In the genomic region with DNA sequence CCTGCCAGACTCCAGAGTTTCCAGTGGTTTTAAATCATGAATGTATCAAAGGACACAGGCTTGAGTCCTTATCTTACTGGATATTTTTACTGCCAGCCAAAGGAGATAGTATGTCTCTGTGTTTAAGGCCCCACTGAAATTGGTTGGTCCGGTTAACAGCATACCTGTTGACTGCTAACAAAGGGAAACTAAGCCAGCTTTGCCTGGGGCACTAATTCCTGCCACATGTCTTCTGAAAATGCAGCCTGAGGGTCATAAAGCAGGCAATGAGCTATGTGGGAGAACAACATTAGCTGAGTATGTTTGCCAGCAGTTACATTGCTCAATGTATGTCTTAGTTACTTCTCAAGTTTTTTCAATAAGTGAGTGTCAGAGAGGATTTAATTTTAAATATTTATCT, we compare ENCODE assay signal across 26 cellular contexts.
"Had no signal": no experiment of that assay in that cellular context is flagged by ENCODE, and none has a peak within 500 bp of the region (broad histone marks: within the 10 kb centered on the region; RNA-seq: fewer than 3 reads in every experiment).

No MANE protein-coding gene starts in this region.

- H3K27me3 ChIP-seq: ascending aorta, esophagus squamous epithelium, gastrocnemius medialis, neural progenitor cell, sigmoid colon, stomach, thyroid gland had no signal

- H3K36me3 ChIP-seq: ascending aorta, esophagus squamous epithelium, gastrocnemius medialis, neural progenitor cell, sigmoid colon, stomach, thyroid gland had no signal

- H3K4me1 ChIP-seq: ascending aorta, esophagus squamous epithelium, gastrocnemius medialis, neural progenitor cell, parathyroid adenoma, psoas muscle, sigmoid colon, thyroid gland had no signal

- H3K27ac ChIP-seq: ascending aorta, esophagus squamous epithelium, gastrocnemius medialis, neural progenitor cell, parathyroid adenoma, psoas muscle, sigmoid colon, stomach, thyroid gland had no signal

- DNase-seq: activated CD4-positive, alpha-beta T cell treated with anti-CD3 and anti-CD28 coated beads for 36 hours; activated CD4-positive, CD25-positive, alpha-beta regulatory T cell; activated effector memory CD4-positive, alpha-beta T cell treated with Interleukin-2 at 50 U/mL for 16 hours; activated naive CD4-positive, alpha-beta T cell treated with Interleukin-2 at 50 U/mL for 16 hours; activated T-cell treated with anti-CD3 and anti-CD28 coated beads for 4 hours; activated T-cell treated with anti-CD3 and anti-CD28 coated beads, Interleukin-2, amount 50 U/mL, for 72 hours; cortex of kidney; esophagus squamous epithelium; gastrocnemius medialis; glutamatergic neuron; left ventricle myocardium superior; midbrain; natural killer cell; occipital lobe; psoas muscle; sigmoid colon; small intestine; stimulated activated CD4-positive, alpha-beta T cell treated with anti-CD3 and anti-CD28 coated beads, Interleukin-4, amount 100 ng/mL, for 4 hours; stimulated activated CD8-positive, alpha-beta memory T cell treated with anti-CD3 and anti-CD28 coated beads, Interleukin-4, amount 100 ng/mL, for 48 hours; stimulated activated naive B cell treated with anti-CD40 and anti-IgM and Interleukin-4, amounts not matched to agents 10 μg/mL and 1 μg/mL and 100 μg/mL, for 72 hours; stomach; T-cell; thyroid gland had no signal

- H3K9me3 ChIP-seq: ascending aorta, esophagus squamous epithelium, gastrocnemius medialis, psoas muscle, sigmoid colon, stomach, thyroid gland had no signal

- ATAC-seq: gastrocnemius medialis; left ventricle myocardium superior; natural killer cell; psoas muscle; stimulated activated naive B cell treated with anti-CD40 and anti-IgM and Interleukin-4, amounts not matched to agents 10 μg/mL and 1 μg/mL and 100 μg/mL, for 72 hours; T-cell had no signal

- H3K4me3 ChIP-seq: ascending aorta, esophagus squamous epithelium, gastrocnemius medialis, neural progenitor cell, psoas muscle, sigmoid colon, stomach, thyroid gland had no signal
